ENCODE assay signal across 9 cellular contexts in genomic region chr17:81902023-81902652, GRCh38. TPM values are rescaled to one million over a fixed set of nuclear protein-coding genes. Genes with fewer than 3 reads are reported as not detected.
DNase-seq lines count a peak whose midpoint lies in the region; ATAC-seq, FAIRE-seq and TF ChIP-seq lines count a peak whose summit lies in the region.
"Had no signal": no experiment of that assay in that cellular context is flagged by ENCODE, and none has a peak within 500 bp of the region (broad histone marks: within the 10 kb centered on the region; RNA-seq: fewer than 3 reads in every experiment).

Gene NPB, plus strand, starts transcription at chr17:81902238. Its CDS starts 40 bp downstream, at chr17:81902278.

- H3K27ac ChIP-seq in H1 (ENCODE audit: low read depth, low read length): no peak within 1 kb of the TSS

- TF ChIP-seq EP300 in H1 (IDR thresholded peaks at IDR 0.05; ENCODE audit: borderline replicate concordance in 1 of 2, low read depth in 2 of 2, low read length in 2 of 2): no peak

- no peak within 1 kb of the TSS for H2BK120ac ChIP-seq in H1 (replicated peaks; ENCODE audit: low read depth, low read length)

- peak within 1 kb of the TSS; percentile 18; the same call in 1 of the 2 replicates for H2BK15ac ChIP-seq in H1 (ENCODE audit: low read length)

- H4K8ac ChIP-seq in H1 (ENCODE audit: extremely low read depth, insufficient read depth, low read length): peak within 1 kb of the TSS; percentile 64

- H4K5ac ChIP-seq in H1 (ENCODE audit: insufficient read length, low read depth, low read length): peak within 1 kb of the TSS; percentile 2

- no peak within 1 kb of the TSS for H3K14ac ChIP-seq in H1 (ENCODE audit: insufficient read length)

- FAIRE-seq in H1 (lab: Jason Lieb, UNC): no peak
- no peak for FAIRE-seq in GM12892 (lab: Jason Lieb, UNC)

- peak within 1 kb of the TSS; percentile 6; the same call in 1 of the 2 replicates for H3K4me3 ChIP-seq in AG09309 (ENCODE audit: control insufficient read depth, low read depth, low read length)
- H3K4me3 ChIP-seq in LNCaP clone FGC (ENCODE audit: low read depth, low read length): peak within 1 kb of the TSS; percentile 15; the same call in 1 of the 2 replicates
- H3K4me3 ChIP-seq in H1 (ENCODE audit: extremely low read depth in 1 of 4, insufficient read depth in 2 of 4, low read depth in 3 of 4, low read length in 4 of 4): peak within 1 kb of the TSS; percentile 19 to 61 (median 44)

- H3K18ac ChIP-seq in H1 (ENCODE audit: extremely low read depth, low read length): no peak within 1 kb of the TSS; the same call in none of the 2 replicates

- H3K79me1 ChIP-seq in H1 (ENCODE audit: low read depth, low read length): no peaks in the 10 kb centered on the region; the same call in 1 of the 2 replicates

- peaks cover 5 to 13% (median 10%) of the 10 kb centered on the region in 5 donors for H3K27me3 Mint-ChIP-seq in naive thymus-derived CD8-positive, alpha-beta T cell

- H3K4me1 Mint-ChIP-seq in naive thymus-derived CD8-positive, alpha-beta T cell: peaks cover 2 to 10% (median 7%) of the 10 kb centered on the region in 4 donors

- no peak within 1 kb of the TSS for H3K9ac ChIP-seq in H1 (replicated peaks in 1 of 4; ENCODE audit: extremely low read depth in 1 of 4, low read depth in 3 of 4, low read length in 3 of 4)

- no peak within 1 kb of the TSS for H2AFZ ChIP-seq in H1 (ENCODE audit: low read length)

- H3K4me2 ChIP-seq in H1 (ENCODE audit: insufficient read depth in 1 of 2, low read depth in 2 of 2, low read length in 2 of 2): peak within 1 kb of the TSS; percentile 63 to 86

- peaks cover 0 to 31% (median 16%) of the 10 kb centered on the region in 3 donors for H3K36me3 Mint-ChIP-seq in naive thymus-derived CD8-positive, alpha-beta T cell

- peak within 1 kb of the TSS; percentile 78 for H3K4ac ChIP-seq in H1 (replicated peaks; ENCODE audit: insufficient read length, low read depth, low read length)

- TF ChIP-seq CTCF in AG09309 (IDR thresholded peaks at IDR 0.05; ENCODE audit: control insufficient read depth, insufficient read depth, low read depth, low read length, missing control alignments) (no peak), LNCaP clone FGC (IDR thresholded peaks at IDR 0.05; ENCODE audit: control insufficient read depth, extremely low read depth, insufficient read depth) (no peak), H1 (IDR thresholded peaks at IDR 0.05; ENCODE audit: control extremely low read depth in 1 of 3, insufficient read depth in 1 of 3, low read depth in 1 of 3, low read length in 3 of 3) (no peak)

- H3K23ac ChIP-seq in H1 (ENCODE audit: insufficient read length): no peak within 1 kb of the TSS

- H3K27ac Mint-ChIP-seq in naive thymus-derived CD8-positive, alpha-beta T cell: peak within 1 kb of the TSS in 1 of 10 donors; percentile 25

- ATAC-seq in naive thymus-derived CD8-positive, alpha-beta T cell: peak; percentile 65 to 76
- no peak for ATAC-seq in GM18868 (IDR thresholded peaks at IDR 0.05; ENCODE audit: unreplicated experiment)
- no peak for ATAC-seq in HG03439 (IDR thresholded peaks at IDR 0.05; ENCODE audit: unreplicated experiment)

- CTCF ChIA-PET in H1 (lab: Charles Lee; ENCODE audit: partially characterized antibody): interaction anchor here (2.7 kb wide), 1 partner anchor 32 kb away, joined by 10 read pairs; no protein-coding TSS in a partner anchor

- no peak within 1 kb of the TSS for H2BK12ac ChIP-seq in H1 (ENCODE audit: low read depth, low read length)

- H3K79me2 ChIP-seq in H1 (ENCODE audit: control insufficient read depth in 1 of 2, insufficient read depth in 2 of 2, low read length in 2 of 2): no peaks in the 10 kb centered on the region

- POLR2A ChIA-PET in H1 (lab: Charles Lee; ENCODE audit: partially characterized antibody): interaction anchor here (1.1 to 4.0 kb wide), 11 partner anchors 8 to 33 kb away, joined by 3 to 29 read pairs (median 6); partner anchors contain the start of genes ALYREF, ANAPC11, MAFG and PCYT2
- POLR2A ChIA-PET in naive thymus-derived CD8-positive, alpha-beta T cell (lab: Charles Lee): interaction anchor here (1.0 to 1.1 kb wide), 3 partner anchors 15 to 32 kb away, joined by 4 to 6 read pairs (median 4); no protein-coding TSS in a partner anchor

- no peak for DNase-seq in AG09309 (ENCODE audit: low read depth)
- DNase-seq in LNCaP clone FGC (ENCODE audit: low read depth): no peak
- DNase-seq in H1 (ENCODE audit: low read depth in 1 of 2, low spot score in 2 of 2): peak in 1 of 2 experiments; percentile 75
- no peak for DNase-seq in naive thymus-derived CD8-positive, alpha-beta T cell
- DNase-seq in NCI-H1694 (lab: John Stamatoyannopoulos, UW): no peak
- DNase-seq in GM12892 (ENCODE audit: insufficient read length): no peak
- DNase-seq: NCI-H524 had no signal

- H4K20me1 ChIP-seq in H1 (replicated peaks in 1 of 2; ENCODE audit: control insufficient read depth in 1 of 2, insufficient read depth in 2 of 2, low read length in 2 of 2): peaks cover 5 to 9% of the 10 kb centered on the region in 2 experiments

- H4K91ac ChIP-seq in H1 (replicated peaks; ENCODE audit: insufficient read length, low read length): peak within 1 kb of the TSS; percentile 17

- peak within 1 kb of the TSS in 6 of 10 donors; percentile 4 to 65 (median 48) for H3K4me3 Mint-ChIP-seq in naive thymus-derived CD8-positive, alpha-beta T cell

- no peak within 1 kb of the TSS for H2AK5ac ChIP-seq in H1 (ENCODE audit: low read depth, low read length)

- TF ChIP-seq POLR2A in H1 (IDR thresholded peaks at IDR 0.05; ENCODE audit: control extremely low read depth in 1 of 2, low read depth in 2 of 2, low read length in 2 of 2) (0 out of 3 replicates have a peak, but pooled peaks of 1 of the 2 experiments have one; percentile 26), GM12892 (IDR thresholded peaks at IDR 0.05; ENCODE audit: low read depth, low read length) (no peak)

- 17% methylated on average over 3 of the region's 79 CpGs; no CpG with 5 or more reads in 1 of the 2 experiments for WGBS in H1 (ENCODE audit: extremely low coverage in 1 of 2, insufficient coverage in 1 of 2, insufficient read length in 1 of 2, insufficient replicate concordance in 2 of 2, low coverage in 1 of 2, low lambda C conversion rate in 2 of 2, missing lambda C conversion rate in 1 of 2), 2 experiments

- no peaks in the 10 kb centered on the region for H3K9me3 ChIP-seq in H1 (ENCODE audit: insufficient read depth in 2 of 2, low read depth in 1 of 2, low read length in 1 of 2)

- no peak within 1 kb of the TSS for H3K56ac ChIP-seq in H1 (replicated peaks; ENCODE audit: insufficient read length, low read depth, low read length)

- peaks cover 0 to 8% (median 2%) of the 10 kb centered on the region in 4 experiments; a peak in 3 of 7 replicates for H3K4me1 ChIP-seq in H1 (replicated peaks in 1 of 4; ENCODE audit: control insufficient read depth in 3 of 4, insufficient read depth in 4 of 4, low read length in 3 of 4)

- peaks cover 6% of the 10 kb centered on the region; the same call in 1 of the 2 replicates for H3K23me2 ChIP-seq in H1 (ENCODE audit: low read depth, low read length)

- no peak for TF ChIP-seq RAD21 in H1 (IDR thresholded peaks at IDR 0.05 in 1 of 2, conservative IDR thresholded peaks at IDR 0.05 in 1 of 2; ENCODE audit: low read depth in 2 of 2, low read length in 2 of 2)

- peaks cover 2 to 17% (median 9%) of the 10 kb centered on the region in 4 experiments; a peak in 6 of 8 replicates for H3K36me3 ChIP-seq in H1 (ENCODE audit: control insufficient read depth in 2 of 4, insufficient read depth in 4 of 4, low read length in 3 of 4)

- H2BK5ac ChIP-seq in H1 (ENCODE audit: low read depth, low read length): no peak within 1 kb of the TSS

- peaks cover 0 to 22% (median 14%) of the 10 kb centered on the region in 4 experiments; a peak in 5 of 7 replicates for H3K27me3 ChIP-seq in H1 (replicated peaks in 1 of 4; ENCODE audit: control insufficient read depth in 3 of 4, extremely low read depth in 1 of 4, insufficient read depth in 3 of 4, low read length in 3 of 4)

- H2BK20ac ChIP-seq in H1 (ENCODE audit: low read length): no peak within 1 kb of the TSS

- no peaks in the 10 kb centered on the region for H3K9me3 Mint-ChIP-seq in naive thymus-derived CD8-positive, alpha-beta T cell

TF ChIP-seq in H1, 55 proteins besides CTCF, POLR2A, EP300 and RAD21:
- TF ChIP-seq ZNF274 (IDR thresholded peaks at IDR 0.05; ENCODE audit: borderline replicate concordance, extremely low read depth, low read length): no peak
- TF ChIP-seq SIN3A (conservative IDR thresholded peaks at IDR 0.05 in 1 of 2, IDR thresholded peaks at IDR 0.05 in 1 of 2; ENCODE audit: low read depth in 1 of 2, low read length in 2 of 2): no peak
- 0 out of 2 replicates have a peak, but pooled peaks have one; percentile 9 for TF ChIP-seq PHF8 (conservative IDR thresholded peaks at IDR 0.05; ENCODE audit: low read depth, low read length)
- TF ChIP-seq RNF2 (IDR thresholded peaks at IDR 0.05; ENCODE audit: borderline replicate concordance, low read depth, low read length, missing control alignments, poor library complexity, severe bottlenecking): no peak
- no peak for TF ChIP-seq TBP (IDR thresholded peaks at IDR 0.05; ENCODE audit: low read depth, low read length)
- TF ChIP-seq BACH1 (IDR thresholded peaks at IDR 0.05; ENCODE audit: low read length): no peak
- no peak for TF ChIP-seq RXRA (IDR thresholded peaks at IDR 0.05; ENCODE audit: insufficient read depth, low read depth, low read length)
- peak; percentile 27 for TF ChIP-seq EZH2 (IDR thresholded peaks at IDR 0.05; ENCODE audit: low read depth, low read length, severe bottlenecking)
- no peak for TF ChIP-seq SAP30 (IDR thresholded peaks at IDR 0.05; ENCODE audit: insufficient read depth, insufficient replicate concordance, low read length)
- TF ChIP-seq SUZ12 (IDR thresholded peaks at IDR 0.05; ENCODE audit: low read length): 0 out of 2 replicates have a peak, but pooled peaks have one; percentile 36
- no peak for TF ChIP-seq CEBPB (IDR thresholded peaks at IDR 0.05; ENCODE audit: low read depth, low read length)
- peak; percentile 60 for TF ChIP-seq KDM4A (IDR thresholded peaks at IDR 0.05; ENCODE audit: low read depth, low read length, severe bottlenecking)

RNA-seq across cellular contexts. Expression of gene NPB, which starts in this region (rescaled TPM):
- total RNA-seq in H1 (2021; fragmentation: NEBNext Ultra II Directional; extraction: Animal tissue kit (Norgen Biotek cat#: 25700)): 0.80 and 1.5 TPM in 2 replicates
- polyA plus RNA-seq in H1 (2011; rRNA removed): 2.5 and 3.9 TPM in 2 replicates
- polyA plus RNA-seq in H1 (2011; cell fraction: cytosol; rRNA removed): 1.6 TPM
- 1.5 TPM for polyA plus RNA-seq in H1 (2011; cell fraction: nucleus; rRNA removed)
- 0.48 to 0.69 TPM (median 0.53 TPM) in 3 of 4 replicates, not detected in the other for polyA plus RNA-seq in H1 (2012, experiment 1 of 2)
- polyA plus RNA-seq in H1 (2012, experiment 2 of 2): 0.91 TPM
- polyA plus RNA-seq in H1 (2013, experiment 1 of 2): 1.6 TPM
- 1.3 TPM for polyA plus RNA-seq in H1 (2013, experiment 2 of 2)
- polyA minus RNA-seq in H1 (2011; rRNA and poly(A)+ RNA removed): 0.80 and 1.0 TPM in 2 replicates
- not detected for polyA minus RNA-seq in H1 (2011; cell fraction: cytosol; rRNA and poly(A)+ RNA removed)
- polyA minus RNA-seq in H1 (2011; cell fraction: nucleus; rRNA and poly(A)+ RNA removed): 3.9 TPM
- 1 to 10 TPM in 1 of 2 experiments, under 1 TPM in 1; 0.69 to 1.0 TPM for total RNA-seq in naive thymus-derived CD8-positive, alpha-beta T cell
- not detected for polyA plus RNA-seq in naive thymus-derived CD8-positive, alpha-beta T cell
- 0.66 TPM for polyA plus RNA-seq in GM12892 (2012; ENCODE audit: missing spikeins)

Comparison
In these comparisons a context has a peak if more than half of its experiments do, and no peak if none do; other contexts are left out.
1. ATAC-seq: peak in naive thymus-derived CD8-positive, alpha-beta T cell (2 of 2); none in GM18868 (single experiment) and HG03439 (single experiment).
2. Peak in every context shown above with its lines, with median percentiles within 50 percentile points of each other: H3K4me3 ChIP-seq.